ENCODE assay signal across 8 cellular contexts in genomic region chr10:14648042-14648765, GRCh38.
DNase-seq lines count a peak whose midpoint lies in the region; ATAC-seq and TF ChIP-seq lines count a peak whose summit lies in the region.

No MANE protein-coding gene starts in this region.

- H3K36me3 ChIP-seq in HUES48 (ENCODE audit: control insufficient read depth, insufficient read depth, low read length) (no peaks in the 10 kb centered on the region), left ventricle myocardium inferior (no peaks in the 10 kb centered on the region), rectal smooth muscle tissue (ENCODE audit: control insufficient read depth, insufficient read depth, low read length) (no peaks in the 10 kb centered on the region)

- no peaks in the 10 kb centered on the region for H3K36me3 Mint-ChIP-seq in activated naive CD8-positive, alpha-beta T cell treated with anti-CD3 and anti-CD28 coated beads, Interleukin-2, amount 10 ng/mL, durations not matched to agents 7 days and 5 days

- peak; percentile 18 for DNase-seq in Caki2 (ENCODE audit: low read depth)
- DNase-seq in GM20000 (ENCODE audit: low spot score), result peak; percentile 78
- DNase-seq in SKM-1 (lab: John Stamatoyannopoulos, UW; ENCODE audit: unreplicated experiment), result peak; percentile 82
- peak; percentile 54 for DNase-seq in activated naive CD8-positive, alpha-beta T cell treated with anti-CD3 and anti-CD28 coated beads, Interleukin-2, amount 10 ng/mL, durations not matched to agents 7 days and 5 days
- DNase-seq in left ventricle myocardium inferior, result peak; percentile 66
- DNase-seq in ureter (ENCODE audit: low spot score), result peak; percentile 67

- intact Hi-C loops in left ventricle myocardium inferior (cut with micrococcal nuclease), result no loop called here

- peak overlapping the region; percentile 92 for H3K27ac Mint-ChIP-seq in activated naive CD8-positive, alpha-beta T cell treated with anti-CD3 and anti-CD28 coated beads, Interleukin-2, amount 10 ng/mL, durations not matched to agents 7 days and 5 days

- H3K9me3 ChIP-seq in HUES48 (ENCODE audit: control insufficient read depth, insufficient read depth, low read length) (no peaks in the 10 kb centered on the region), left ventricle myocardium inferior (replicated peaks) (no peaks in the 10 kb centered on the region)

- TF ChIP-seq CTCF in GM20000 (IDR thresholded peaks at IDR 0.05; ENCODE audit: extremely low read depth, missing control alignments) (no peak), left ventricle myocardium inferior (IDR thresholded peaks at IDR 0.05; ENCODE audit: borderline replicate concordance) (no peak)

- POLR2A ChIA-PET in activated naive CD8-positive, alpha-beta T cell treated with anti-CD3 and anti-CD28 coated beads, Interleukin-2, amount 10 ng/mL, durations not matched to agents 7 days and 5 days (lab: Charles Lee), result interaction anchor here (0.6 to 1.4 kb wide), 3 partner anchors 30 to 190 kb away, joined by 3 to 6 read pairs (median 5); partner anchors contain the start of genes CDNF, HSPA14 and MSANTD7

- H3K4me3 ChIP-seq in HUES48 (ENCODE audit: low read depth, low read length), result no peak overlapping the region
- H3K4me3 ChIP-seq in left ventricle myocardium inferior, result peak overlapping the region; percentile 24
- peak overlapping the region; percentile 31 for H3K4me3 ChIP-seq in rectal smooth muscle tissue (ENCODE audit: low read length)

- H3K4me3 Mint-ChIP-seq in activated naive CD8-positive, alpha-beta T cell treated with anti-CD3 and anti-CD28 coated beads, Interleukin-2, amount 10 ng/mL, durations not matched to agents 7 days and 5 days, result peak overlapping the region; percentile 84

- no peaks in the 10 kb centered on the region for H3K9me3 Mint-ChIP-seq in activated naive CD8-positive, alpha-beta T cell treated with anti-CD3 and anti-CD28 coated beads, Interleukin-2, amount 10 ng/mL, durations not matched to agents 7 days and 5 days

- in situ Hi-C loops in Caki2 (cut with HindIII; ENCODE audit: low pct_unique_long_range_greater_than_20kb, low sequenced_read_pairs), result no loop called here

- H3K9ac ChIP-seq in HUES48 (ENCODE audit: low read depth, low read length), result no peak overlapping the region
- H3K9ac ChIP-seq in rectal smooth muscle tissue (ENCODE audit: low read length), result no peak overlapping the region

- no peaks in the 10 kb centered on the region for H3K27me3 ChIP-seq in HUES48 (ENCODE audit: control insufficient read depth, insufficient read depth, low read length)
- H3K27me3 ChIP-seq in left ventricle myocardium inferior (ENCODE audit: low read depth), result no peaks in the 10 kb centered on the region
- H3K27me3 ChIP-seq in rectal smooth muscle tissue (ENCODE audit: control insufficient read depth, insufficient read depth, low read length), result no peaks in the 10 kb centered on the region

- H3K27ac ChIP-seq in HUES48 (ENCODE audit: low read depth, low read length) (peak overlapping the region; percentile 16), left ventricle myocardium inferior (replicated peaks) (peak overlapping the region; percentile 79), rectal smooth muscle tissue (ENCODE audit: low read depth, low read length) (peak overlapping the region; percentile 84)

- H3K4me1 Mint-ChIP-seq in activated naive CD8-positive, alpha-beta T cell treated with anti-CD3 and anti-CD28 coated beads, Interleukin-2, amount 10 ng/mL, durations not matched to agents 7 days and 5 days, result peaks cover 23% of the 10 kb centered on the region

- no peaks in the 10 kb centered on the region for H3K27me3 Mint-ChIP-seq in activated naive CD8-positive, alpha-beta T cell treated with anti-CD3 and anti-CD28 coated beads, Interleukin-2, amount 10 ng/mL, durations not matched to agents 7 days and 5 days

- ATAC-seq in activated naive CD8-positive, alpha-beta T cell treated with anti-CD3 and anti-CD28 coated beads, Interleukin-2, amount 10 ng/mL, durations not matched to agents 7 days and 5 days (ENCODE audit: low read depth), result peak; percentile 93

- peaks cover 22% of the 10 kb centered on the region for H3K4me1 ChIP-seq in HUES48 (ENCODE audit: control insufficient read depth, insufficient read depth, low read length)
- H3K4me1 ChIP-seq in left ventricle myocardium inferior, result peaks cover 22% of the 10 kb centered on the region
- peaks cover 25% of the 10 kb centered on the region for H3K4me1 ChIP-seq in rectal smooth muscle tissue (ENCODE audit: control insufficient read depth, insufficient read depth, low read length)

Comparison
In these comparisons a context has a peak if more than half of its experiments do, and no peak if none do; other contexts are left out.
1. DNase-seq: peak in every context shown above with its lines; median percentile 82 in SKM-1; 78 in GM20000; 67 in ureter; 66 in left ventricle myocardium inferior; 54 in activated naive CD8-positive, alpha-beta T cell treated with anti-CD3 and anti-CD28 coated beads, Interleukin-2, amount 10 ng/mL, durations not matched to agents 7 days and 5 days; 18 in Caki2.
2. H3K27ac ChIP-seq: peak in every context shown above with its lines; median percentile 84 in rectal smooth muscle tissue; 79 in left ventricle myocardium inferior; 16 in HUES48.